In the genomic region with DNA sequence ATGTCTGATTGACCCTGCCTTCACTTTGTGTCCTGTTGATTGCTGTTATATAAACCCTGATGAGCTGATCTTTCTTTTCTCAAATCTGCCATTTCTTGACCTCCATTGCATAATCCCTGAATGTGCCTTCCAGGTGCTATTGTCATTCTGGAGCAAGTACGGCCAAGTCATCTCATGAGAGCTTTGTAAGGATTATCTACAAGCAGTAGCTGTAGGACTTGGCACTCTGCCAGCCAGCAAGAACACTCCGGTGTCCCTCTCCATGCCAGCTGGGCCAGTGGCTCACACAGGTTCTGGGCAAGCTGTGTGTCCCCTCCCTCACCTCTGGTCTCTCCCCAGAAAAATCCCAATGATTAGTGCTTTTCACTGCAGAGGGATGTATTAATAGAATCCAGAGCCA, we compare ENCODE assay signal across 13 cellular contexts.
DNase-seq lines count a peak whose midpoint lies in the region; ATAC-seq, FAIRE-seq and TF ChIP-seq lines count a peak whose summit lies in the region.
"Had no signal": no experiment of that assay in that cellular context is flagged by ENCODE, and none has a peak within 500 bp of the region (broad histone marks: within the 10 kb centered on the region; RNA-seq: fewer than 3 reads in every experiment).

No MANE protein-coding gene starts in this region.

- no peaks in the 10 kb centered on the region for H3K27me3 ChIP-seq in bronchial epithelial cell (ENCODE audit: control insufficient read depth, insufficient read depth, low read length)
- no peaks in the 10 kb centered on the region for H3K27me3 ChIP-seq in naive thymus-derived CD4-positive, alpha-beta T cell (ENCODE audit: control insufficient read depth in 2 of 2, insufficient read depth in 2 of 2, low read length in 2 of 2)

- peaks cover 5 to 35% of the 10 kb centered on the region in 2 donors for H3K4me1 ChIP-seq in naive thymus-derived CD4-positive, alpha-beta T cell (ENCODE audit: control insufficient read depth in 2 of 2, insufficient read depth in 2 of 2, low read length in 2 of 2)

- peak overlapping the region in 5 of 9 donors; percentile 17 to 85 (median 67) for H3K27ac Mint-ChIP-seq in naive thymus-derived CD4-positive, alpha-beta T cell
- H3K27ac Mint-ChIP-seq in chondrocyte (ENCODE audit: unreplicated experiment) = no peak overlapping the region

- no peak for TF ChIP-seq CTCF in bronchial epithelial cell (IDR thresholded peaks at IDR 0.05; ENCODE audit: insufficient read depth, low read length, severe bottlenecking)
- no peak for TF ChIP-seq CTCF in chondrocyte (IDR thresholded peaks at IDR 0.05)

- H3K36me3 Mint-ChIP-seq in naive thymus-derived CD4-positive, alpha-beta T cell = peaks cover 0 to 17% (median 0%) of the 10 kb centered on the region in 5 donors
- H3K36me3 Mint-ChIP-seq in chondrocyte (ENCODE audit: low read depth) = no peaks in the 10 kb centered on the region

- peaks cover 39 to 71% (median 68%) of the 10 kb centered on the region in 7 donors for H3K4me1 Mint-ChIP-seq in naive thymus-derived CD4-positive, alpha-beta T cell
- H3K4me1 Mint-ChIP-seq in chondrocyte (ENCODE audit: low read depth) = peaks cover 10% of the 10 kb centered on the region

- DNase-seq in DMS53 (lab: John Stamatoyannopoulos, UW) = peak; percentile 68
- DNase-seq in LHCN-M2 (ENCODE audit: low read depth) = peak; percentile 27
- DNase-seq in bronchial epithelial cell (ENCODE audit: low read depth) = peak; percentile 69
- DNase-seq in naive thymus-derived CD4-positive, alpha-beta T cell = no peak
- no peak for DNase-seq in activated T-cell treated with anti-CD3 and anti-CD28 coated beads, Interleukin-2, amount 50 U/mL, for 1 hour
- DNase-seq in stimulated activated CD4-positive, alpha-beta T cell treated with anti-CD3 and anti-CD28 coated beads, Interleukin-4, amount 100 ng/mL, for 1 hour = no peak
- DNase-seq in chondrocyte (ENCODE audit: low spot score) = no peak
- DNase-seq: effector memory CD4-positive, alpha-beta T cell; IMR-90; OCI-M1 had no signal

- no peak overlapping the region for H3K27ac ChIP-seq in naive thymus-derived CD4-positive, alpha-beta T cell (ENCODE audit: low read depth, low read length)
- H3K27ac ChIP-seq: VCaP had no signal

- H3K9me3 Mint-ChIP-seq in naive thymus-derived CD4-positive, alpha-beta T cell = peaks cover 0 to 14% (median 3%) of the 10 kb centered on the region in 11 donors
- H3K9me3 Mint-ChIP-seq in chondrocyte (ENCODE audit: low read depth) = peaks cover 2% of the 10 kb centered on the region

- no peaks in the 10 kb centered on the region for H3K27me3 Mint-ChIP-seq in naive thymus-derived CD4-positive, alpha-beta T cell
- no peaks in the 10 kb centered on the region for H3K27me3 Mint-ChIP-seq in chondrocyte (ENCODE audit: low read depth)

- FAIRE-seq in bronchial epithelial cell (lab: Jason Lieb, UNC) = no peak
- FAIRE-seq: G401.6 had no signal

- intact Hi-C loops in naive thymus-derived CD4-positive, alpha-beta T cell (cut with micrococcal nuclease) = loop anchor here (5.0 kb wide), 4 partner anchors 54 to 344 kb away; no protein-coding TSS in a partner anchor

- ATAC-seq in naive thymus-derived CD4-positive, alpha-beta T cell = no peak
- ATAC-seq in GM21390 (IDR thresholded peaks at IDR 0.05; ENCODE audit: unreplicated experiment) = no peak

- peak overlapping the region in 1 of 10 donors; percentile 20 for H3K4me3 Mint-ChIP-seq in naive thymus-derived CD4-positive, alpha-beta T cell
- no peak overlapping the region for H3K4me3 Mint-ChIP-seq in chondrocyte (ENCODE audit: unreplicated experiment)

- CTCF ChIA-PET in naive thymus-derived CD4-positive, alpha-beta T cell (lab: Charles Lee) = no interaction called here

- no peak overlapping the region for H3K4me3 ChIP-seq in bronchial epithelial cell (ENCODE audit: low read depth, low read length)
- no peak overlapping the region for H3K4me3 ChIP-seq in naive thymus-derived CD4-positive, alpha-beta T cell (ENCODE audit: low read length)

- POLR2A ChIA-PET in naive thymus-derived CD4-positive, alpha-beta T cell (lab: Charles Lee) = interaction anchor here (0.6 kb wide), 1 partner anchor 96 kb away, joined by 3 read pairs; no protein-coding TSS in a partner anchor

- H3K36me3 ChIP-seq in bronchial epithelial cell (ENCODE audit: control insufficient read depth, insufficient read depth, low read length) = no peaks in the 10 kb centered on the region
- no peaks in the 10 kb centered on the region for H3K36me3 ChIP-seq in naive thymus-derived CD4-positive, alpha-beta T cell (ENCODE audit: control insufficient read depth in 2 of 3, insufficient read depth in 3 of 3, low read length in 3 of 3)

- H3K9me3 ChIP-seq in naive thymus-derived CD4-positive, alpha-beta T cell (ENCODE audit: control insufficient read depth in 2 of 3, low read length in 3 of 3) = no peaks in the 10 kb centered on the region

Comparison
In these comparisons a context has a peak if more than half of its experiments do, and no peak if none do; other contexts are left out.
1. DNase-seq: peak in DMS53 (single experiment), LHCN-M2 (single experiment) and bronchial epithelial cell (single experiment); none in naive thymus-derived CD4-positive, alpha-beta T cell (0 of 9), activated T-cell treated with anti-CD3 and anti-CD28 coated beads, Interleukin-2, amount 50 U/mL, for 1 hour (single experiment), stimulated activated CD4-positive, alpha-beta T cell treated with anti-CD3 and anti-CD28 coated beads, Interleukin-4, amount 100 ng/mL, for 1 hour (single experiment) and chondrocyte (single experiment).